In the genomic region with DNA sequence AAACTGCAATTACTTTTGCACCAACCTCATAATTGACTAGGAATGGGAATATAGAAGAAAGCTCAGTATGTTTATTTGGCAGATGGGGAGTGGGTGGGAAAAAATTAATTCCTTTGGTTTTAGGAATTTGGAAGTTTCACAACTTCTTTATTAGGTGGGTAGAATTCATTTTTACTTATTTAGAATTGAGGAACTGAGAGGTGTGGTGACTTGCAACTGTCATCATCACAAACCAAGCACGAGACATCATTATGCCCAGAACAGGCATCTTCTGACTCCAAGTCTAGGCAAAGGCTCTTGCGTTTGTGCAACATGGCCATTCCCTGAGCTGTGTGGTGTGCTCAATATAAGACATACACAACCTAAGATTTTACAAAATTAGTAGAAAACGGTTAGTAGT, we compare ENCODE assay signal across 14 cellular contexts.
DNase-seq lines count a peak whose midpoint lies in the region; ATAC-seq and TF ChIP-seq lines count a peak whose summit lies in the region.
"Had no signal": no experiment of that assay in that cellular context is flagged by ENCODE, and none has a peak within 500 bp of the region (broad histone marks: within the 10 kb centered on the region; RNA-seq: fewer than 3 reads in every experiment).

No MANE protein-coding gene starts in this region.

- 75 to 84% (median 81%) methylated on average over 3 of the region's 3 CpGs for WGBS in spleen, 5 donors

- peaks cover 0 to 6% (median 0%) of the 10 kb centered on the region in 11 experiments; a peak in 2 of 22 replicates for H3K36me3 ChIP-seq in BLaER1 treated with 17β-estradiol and CSF1 and Interleukin-3, amounts not matched to agents 10 nM and 100 nM
- H3K36me3 ChIP-seq in spleen = no peaks in the 10 kb centered on the region
- H3K36me3 ChIP-seq: cardiac muscle cell had no signal

- no peak overlapping the region for H3K4me3 ChIP-seq in BLaER1 treated with 17β-estradiol and CSF1 and Interleukin-3, amounts not matched to agents 10 nM and 100 nM
- H3K4me3 ChIP-seq in spleen = no peak overlapping the region
- H3K4me3 ChIP-seq: cardiac muscle cell, lung had no signal

- intact Hi-C loops in spleen (cut with DNase I; ENCODE audit: low total_unique reads) = no loop called here

- H3K9ac ChIP-seq in BLaER1 treated with 17β-estradiol and CSF1 and Interleukin-3, amounts not matched to agents 10 nM and 100 nM = peak overlapping the region in 2 of 11 experiments; percentile 20 to 49; a peak in 2 of 22 replicates

- peak; percentile 63 for ATAC-seq in GM19328 (IDR thresholded peaks at IDR 0.05; ENCODE audit: unreplicated experiment)
- peak; percentile 79 for ATAC-seq in HG02759 (IDR thresholded peaks at IDR 0.05; ENCODE audit: unreplicated experiment)
- peak; percentile 93 for ATAC-seq in HG03378 (IDR thresholded peaks at IDR 0.05; ENCODE audit: unreplicated experiment)
- ATAC-seq: T-helper 17 cell had no signal

- H3K4me2 ChIP-seq in BLaER1 treated with 17β-estradiol and CSF1 and Interleukin-3, amounts not matched to agents 10 nM and 100 nM = peak overlapping the region in 7 of 11 experiments; percentile 11 to 75 (median 28); a peak in 9 of 22 replicates

- TF ChIP-seq POLR2A in spleen (IDR thresholded peaks at IDR 0.05) = no peak

- DNase-seq in stimulated activated CD8-positive, alpha-beta memory T cell treated with anti-CD3 and anti-CD28 coated beads, Interleukin-4, amount 100 ng/mL, for 48 hours = no peak
- DNase-seq in spleen (no peak), retina (no peak), Ammon's horn (ENCODE audit: low spot score) (no peak)
- DNase-seq: activated naive CD8-positive, alpha-beta T cell treated with anti-CD3 and anti-CD28 coated beads, Interleukin-2, amount 10 ng/mL, durations not matched to agents 7 days and 5 days; foreskin fibroblast; small intestine; T-helper 17 cell had no signal

- H3K27me3 ChIP-seq in BLaER1 treated with 17β-estradiol and CSF1 and Interleukin-3, amounts not matched to agents 10 nM and 100 nM = no peaks in the 10 kb centered on the region
- no peaks in the 10 kb centered on the region for H3K27me3 ChIP-seq in spleen (replicated peaks in 1 of 7)
- H3K27me3 ChIP-seq: cardiac muscle cell had no signal

- no peak for TF ChIP-seq CTCF in spleen (IDR thresholded peaks at IDR 0.05 in 8 of 11, conservative IDR thresholded peaks at IDR 0.05 in 3 of 11)

- H3K9me3 ChIP-seq in BLaER1 treated with 17β-estradiol and CSF1 and Interleukin-3, amounts not matched to agents 10 nM and 100 nM (replicated peaks in 1 of 11) = peaks cover 15 to 60% (median 24%) of the 10 kb centered on the region in 11 experiments; a peak in 21 of 22 replicates
- H3K9me3 ChIP-seq in spleen = peaks cover 0 to 23% (median 5%) of the 10 kb centered on the region in 8 donors

- peaks cover 0 to 75% (median 9%) of the 10 kb centered on the region in 10 experiments; a peak in 12 of 20 replicates for H3K4me1 ChIP-seq in BLaER1 treated with 17β-estradiol and CSF1 and Interleukin-3, amounts not matched to agents 10 nM and 100 nM
- H3K4me1 ChIP-seq in spleen = no peaks in the 10 kb centered on the region

- no peaks in the 10 kb centered on the region for H4K20me1 ChIP-seq in BLaER1 treated with 17β-estradiol and CSF1 and Interleukin-3, amounts not matched to agents 10 nM and 100 nM

- H3K27ac ChIP-seq in BLaER1 treated with 17β-estradiol and CSF1 and Interleukin-3, amounts not matched to agents 10 nM and 100 nM = peak overlapping the region in 8 of 11 experiments; percentile 27 to 83 (median 58); a peak in 12 of 22 replicates
- no peak overlapping the region for H3K27ac ChIP-seq in spleen
- H3K27ac ChIP-seq: cardiac muscle cell had no signal

Comparison
In these comparisons a context has a peak if more than half of its experiments do, and no peak if none do; other contexts are left out.
1. H3K27ac ChIP-seq: peak in BLaER1 treated with 17β-estradiol and CSF1 and Interleukin-3, amounts not matched to agents 10 nM and 100 nM (8 of 11); none in spleen (0 of 8).
2. Peak in every context shown above with its lines, with median percentiles within 50 percentile points of each other: ATAC-seq.